1 cellular context compared by ENCODE assay signal in genomic region chr16:56306690-56307533, GRCh38.
TF ChIP-seq lines count a peak whose summit lies in the region.

No MANE protein-coding gene starts in this region.

TF ChIP-seq in K562, 482 proteins besides CTCF, POLR2A, EP300 and RAD21 (continued from another document):
- TF ChIP-seq VEZF1 (CRISPR knock-in tag; IDR thresholded peaks at IDR 0.05) (0 out of 2 replicates have a peak, but pooled peaks have one; percentile 23), TEAD4 (IDR thresholded peaks at IDR 0.05; ENCODE audit: low read length) (peak; percentile 41; the same call in 1 of the 2 replicates), TEAD4 (CRISPR knock-in tag; IDR thresholded peaks at IDR 0.05; ENCODE audit: borderline replicate concordance) (no peak), SOX6 (IDR thresholded peaks at IDR 0.05) (0 out of 2 replicates have a peak, but pooled peaks have one; percentile 24), RFX7 (CRISPR knock-in tag; IDR thresholded peaks at IDR 0.05) (no peak), CBFA2T3 (IDR thresholded peaks at IDR 0.05) (peak; percentile 74), TAL1 (IDR thresholded peaks at IDR 0.05) (peak; percentile 58; the same call in 1 of the 2 replicates), TCF3 (CRISPR knock-in tag; IDR thresholded peaks at IDR 0.05) (peak; percentile 35)
